Comparison of ENCODE assay signal across 16 cellular contexts in genomic region chr20:4016349-4017050, GRCh38. TPM values are rescaled to one million over a fixed set of nuclear protein-coding genes. Genes with fewer than 3 reads are reported as not detected.
DNase-seq lines count a peak whose midpoint lies in the region; ATAC-seq, FAIRE-seq and TF ChIP-seq lines count a peak whose summit lies in the region.
"Had no signal": no experiment of that assay in that cellular context is flagged by ENCODE, and none has a peak within 500 bp of the region (broad histone marks: within the 10 kb centered on the region; RNA-seq: fewer than 3 reads in every experiment).

No MANE protein-coding gene starts in this region.

- no peaks in the 10 kb centered on the region for H3K9me3 Mint-ChIP-seq in stimulated activated naive CD8-positive, alpha-beta T cell treated with anti-CD3 and anti-CD28 coated beads, Interleukin-15, Interleukin-2, amounts not matched to agents 100 ng/mL and 50 ng/mL, for 24 hours
- no peaks in the 10 kb centered on the region for H3K9me3 Mint-ChIP-seq in activated B cell treated with CpG ODN at 0.5 μM for 24 hours
- H3K9me3 Mint-ChIP-seq in memory B cell = no peaks in the 10 kb centered on the region

- no peak for TF ChIP-seq POLR2A in vagina (IDR thresholded peaks at IDR 0.05)

- no peaks in the 10 kb centered on the region for H3K36me3 ChIP-seq in vagina

- peaks cover 18% of the 10 kb centered on the region for H3K4me1 ChIP-seq in vagina

- no peaks in the 10 kb centered on the region for H3K27me3 ChIP-seq in vagina

- H3K27ac Mint-ChIP-seq in stimulated activated naive CD8-positive, alpha-beta T cell treated with anti-CD3 and anti-CD28 coated beads, Interleukin-15, Interleukin-2, amounts not matched to agents 100 ng/mL and 50 ng/mL, for 24 hours = peak overlapping the region; percentile 41
- H3K27ac Mint-ChIP-seq in activated B cell treated with CpG ODN at 0.5 μM for 24 hours (peak overlapping the region; percentile 53), memory B cell (no peak overlapping the region)

- intact Hi-C loops in activated B cell treated with CpG ODN at 0.5 μM for 24 hours (cut with micrococcal nuclease) (loop anchor here (5.0 to 10.0 kb wide), 2 partner anchors 249 to 972 kb away; partner anchors contain the start of genes ADISSP, GNRH2 and MRPS26), vagina (cut with DNase I) (loop anchor here (10.0 kb wide), 1 partner anchor 48 kb away; no protein-coding TSS in a partner anchor)

- TF ChIP-seq CTCF in activated B cell treated with CpG ODN at 0.5 μM for 24 hours (IDR thresholded peaks at IDR 0.05) (no peak), vagina (IDR thresholded peaks at IDR 0.05) (no peak)

- DNase-seq in stimulated activated naive CD8-positive, alpha-beta T cell treated with anti-CD3 and anti-CD28 coated beads, Interleukin-15, Interleukin-2, amounts not matched to agents 100 U/mL and 50 U/mL, for 24 hours = no peak
- DNase-seq in activated B cell treated with CpG ODN at 0.5 μM for 24 hours (no peak), memory B cell (ENCODE audit: low spot score in 2 of 2) (no peak), GM19239 (ENCODE audit: insufficient read length, low spot score) (no peak), vagina (ENCODE audit: extremely low spot score in 2 of 2) (no peak), AG08395 (ENCODE audit: low spot score) (no peak)
- no peak for DNase-seq in activated effector memory CD4-positive, alpha-beta T cell treated with anti-CD3 and anti-CD28 coated beads, Interleukin-2, amount 50 U/mL, for 16 hours
- DNase-seq: C1 segment of cervical spinal cord; head of caudate nucleus; left ventricle myocardium superior; NCI-H2081 treated with DMSO at 0.1 percent for 48 hours; posterior cingulate gyrus; stimulated activated CD4-positive, alpha-beta T cell treated with anti-CD3 and anti-CD28 coated beads, Interleukin-2, amount 100 ng/mL, for 24 hours had no signal

- H3K4me3 Mint-ChIP-seq in stimulated activated naive CD8-positive, alpha-beta T cell treated with anti-CD3 and anti-CD28 coated beads, Interleukin-15, Interleukin-2, amounts not matched to agents 100 ng/mL and 50 ng/mL, for 24 hours = peak overlapping the region; percentile 75
- peak overlapping the region; percentile 41 for H3K4me3 Mint-ChIP-seq in activated B cell treated with CpG ODN at 0.5 μM for 24 hours
- peak overlapping the region; percentile 77 for H3K4me3 Mint-ChIP-seq in memory B cell

- H3K27ac ChIP-seq in vagina = no peak overlapping the region
- H3K27ac ChIP-seq: KMS-11 had no signal

- H3K9me3 ChIP-seq in vagina = no peaks in the 10 kb centered on the region

- CTCF ChIA-PET in activated B cell treated with CpG ODN at 0.5 μM for 24 hours (lab: Charles Lee) = interaction anchor here (0.7 kb wide), 1 partner anchor 69 kb away, joined by 3 read pairs; no protein-coding TSS in a partner anchor

- no peak for FAIRE-seq in GM19239 (lab: Jason Lieb, UNC)
- FAIRE-seq: endothelial cell of umbilical vein had no signal

- no peak for ATAC-seq in stimulated activated naive CD8-positive, alpha-beta T cell treated with anti-CD3 and anti-CD28 coated beads, Interleukin-15, Interleukin-2, amounts not matched to agents 100 U/mL and 50 U/mL, for 24 hours
- ATAC-seq in activated B cell treated with CpG ODN at 0.5 μM for 24 hours (ENCODE audit: low read depth) (no peak), memory B cell (ENCODE audit: low read depth) (no peak)

- H3K27me3 Mint-ChIP-seq in stimulated activated naive CD8-positive, alpha-beta T cell treated with anti-CD3 and anti-CD28 coated beads, Interleukin-15, Interleukin-2, amounts not matched to agents 100 ng/mL and 50 ng/mL, for 24 hours = no peaks in the 10 kb centered on the region
- H3K27me3 Mint-ChIP-seq in activated B cell treated with CpG ODN at 0.5 μM for 24 hours (peaks cover 13% of the 10 kb centered on the region), memory B cell (peaks cover 5% of the 10 kb centered on the region)

- peaks cover 32% of the 10 kb centered on the region for H3K4me1 Mint-ChIP-seq in stimulated activated naive CD8-positive, alpha-beta T cell treated with anti-CD3 and anti-CD28 coated beads, Interleukin-15, Interleukin-2, amounts not matched to agents 100 ng/mL and 50 ng/mL, for 24 hours (ENCODE audit: low read depth)
- H3K4me1 Mint-ChIP-seq in activated B cell treated with CpG ODN at 0.5 μM for 24 hours = peaks cover 33% of the 10 kb centered on the region
- peaks cover 21% of the 10 kb centered on the region for H3K4me1 Mint-ChIP-seq in memory B cell

- H3K4me3 ChIP-seq in vagina = no peak overlapping the region

- H3K36me3 Mint-ChIP-seq in stimulated activated naive CD8-positive, alpha-beta T cell treated with anti-CD3 and anti-CD28 coated beads, Interleukin-15, Interleukin-2, amounts not matched to agents 100 ng/mL and 50 ng/mL, for 24 hours (ENCODE audit: low read depth) = no peaks in the 10 kb centered on the region
- no peaks in the 10 kb centered on the region for H3K36me3 Mint-ChIP-seq in activated B cell treated with CpG ODN at 0.5 μM for 24 hours (ENCODE audit: low read depth)
- no peaks in the 10 kb centered on the region for H3K36me3 Mint-ChIP-seq in memory B cell

- POLR2A ChIA-PET in activated B cell treated with CpG ODN at 0.5 μM for 24 hours (lab: Charles Lee) = interaction anchor here (1.8 to 4.2 kb wide), 3 partner anchors 22 to 68 kb away, joined by 8 to 10 read pairs (median 9); no protein-coding TSS in a partner anchor

RNA-seq across cellular contexts. Expression of gene RNF24, which starts 1.1 kb away (rescaled TPM):
- total RNA-seq in activated B cell treated with CpG ODN at 0.5 μM for 24 hours (6.3 and 6.9 TPM in 2 replicates), vagina (15.5 TPM)
